ENCODE assay signal across 16 cellular contexts in the genomic region with DNA sequence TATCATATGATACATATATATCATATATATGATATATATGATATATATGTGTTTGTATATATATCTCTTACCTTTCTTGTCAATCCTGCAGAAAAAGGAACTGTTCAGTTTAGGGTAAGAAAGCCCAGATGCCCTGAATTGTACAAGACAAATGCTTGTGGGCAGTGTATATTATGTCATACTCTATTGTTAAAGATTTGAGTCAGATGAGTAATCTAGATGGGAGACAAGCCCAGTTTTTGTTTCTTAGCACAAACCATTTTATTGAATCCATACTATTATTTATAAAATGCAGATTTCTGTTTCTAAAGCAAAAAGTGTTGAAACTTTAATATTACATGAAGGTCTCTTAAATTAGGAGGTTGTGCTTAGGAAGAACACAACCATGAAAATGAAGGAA.
A peak's percentile ranks its signal among the peaks of the same experiment; 100 is the strongest.
DNase-seq lines count a peak whose midpoint lies in the region; ATAC-seq, FAIRE-seq and TF ChIP-seq lines count a peak whose summit lies in the region.
"Had no signal": no experiment of that assay in that cellular context is flagged by ENCODE, and none has a peak within 500 bp of the region (broad histone marks: within the 10 kb centered on the region; RNA-seq: fewer than 3 reads in every experiment).

No MANE protein-coding gene starts in this region.

- H3K27me3 ChIP-seq in GM12878 (replicated peaks in 1 of 2; ENCODE audit: control insufficient read depth in 2 of 2, insufficient read depth in 2 of 2, low read length in 1 of 2): no peaks in the 10 kb centered on the region
- H3K27me3 ChIP-seq in right atrium auricular region: no peaks in the 10 kb centered on the region
- H3K27me3 ChIP-seq in neural progenitor cell: no peaks in the 10 kb centered on the region
- H3K27me3 ChIP-seq: esophagus muscularis mucosa had no signal

- ATAC-seq in HG03520 (IDR thresholded peaks at IDR 0.05; ENCODE audit: unreplicated experiment) (peak; percentile 48), GM12878 (peak; percentile 76)
- ATAC-seq: Right ventricle myocardium inferior had no signal

- H3K4me3 Mint-ChIP-seq in activated T-cell treated with anti-CD3 and anti-CD28 coated beads, Interleukin-2, amount 50 U/mL, for 24 hours: no peak overlapping the region
- no peak overlapping the region for H3K4me3 Mint-ChIP-seq in neural progenitor cell
- H3K4me3 Mint-ChIP-seq: brain had no signal

- H3K27me3 Mint-ChIP-seq in activated T-cell treated with anti-CD3 and anti-CD28 coated beads, Interleukin-2, amount 50 U/mL, for 24 hours: no peaks in the 10 kb centered on the region
- H3K27me3 Mint-ChIP-seq in neural progenitor cell (ENCODE audit: insufficient read depth, low read depth): peaks cover 2% of the 10 kb centered on the region
- H3K27me3 Mint-ChIP-seq: brain had no signal

- H3K4me2 ChIP-seq in GM12878 (ENCODE audit: control insufficient read depth, insufficient read depth) (no peak overlapping the region), neural progenitor cell (no peak overlapping the region)

- no peaks in the 10 kb centered on the region for H3K9me3 ChIP-seq in GM12878 (replicated peaks; ENCODE audit: control insufficient read depth, insufficient read depth, low read length)
- H3K9me3 ChIP-seq in right atrium auricular region: no peaks in the 10 kb centered on the region
- H3K9me3 ChIP-seq in neural progenitor cell (ENCODE audit: low read depth): no peaks in the 10 kb centered on the region
- H3K9me3 ChIP-seq: esophagus muscularis mucosa had no signal

- TF ChIP-seq POLR2A in GM12878 (IDR thresholded peaks at IDR 0.05; ENCODE audit: low read depth, low read length): no peak

- H3K79me2 ChIP-seq in GM12878 (ENCODE audit: control insufficient read depth, insufficient read depth, low read length) (no peaks in the 10 kb centered on the region), neural progenitor cell (ENCODE audit: low read depth) (no peaks in the 10 kb centered on the region)

- TF ChIP-seq CTCF in GM12878 (IDR thresholded peaks at IDR 0.05 in 2 of 3, conservative IDR thresholded peaks at IDR 0.05 in 1 of 3; ENCODE audit: control insufficient read depth in 2 of 3, extremely low read depth in 1 of 3, insufficient read depth in 1 of 3, low read depth in 3 of 3, low read length in 3 of 3) (no peak), right atrium auricular region (IDR thresholded peaks at IDR 0.05) (no peak), neural progenitor cell (IDR thresholded peaks at IDR 0.05) (no peak)

- in situ Hi-C loops in GM12878 (cut with MboI): no loop called here

- DNase-seq in GM04504 (ENCODE audit: low read depth) (peak; percentile 35), GM12878 (ENCODE audit: low read depth, low spot score) (no peak), kidney glomerular epithelial cell (lab: John Stamatoyannopoulos, UW) (peak; percentile 32), cerebellar nuclear complex (lab: John Stamatoyannopoulos, UW) (no peak), right atrium auricular region (ENCODE audit: low spot score) (no peak), neural progenitor cell (ENCODE audit: low spot score) (no peak)
- no peak for DNase-seq in activated T-cell treated with anti-CD3 and anti-CD28 coated beads, Interleukin-2, amount 50 U/mL, for 24 hours
- DNase-seq: activated T-cell treated with anti-CD3 and anti-CD28 coated beads, Interleukin-2, amount 50 U/mL, for 1 hour; NCI-H524; WERI-Rb-1 had no signal

- H3K4me3 ChIP-seq in GM12878 (no peak overlapping the region), right atrium auricular region (no peak overlapping the region), neural progenitor cell (no peak overlapping the region)
- H3K4me3 ChIP-seq: esophagus muscularis mucosa had no signal

- H3K4me1 Mint-ChIP-seq in activated T-cell treated with anti-CD3 and anti-CD28 coated beads, Interleukin-2, amount 50 U/mL, for 24 hours (ENCODE audit: low read depth): no peaks in the 10 kb centered on the region
- H3K4me1 Mint-ChIP-seq in neural progenitor cell: peaks cover 5% of the 10 kb centered on the region

- RAD21 ChIA-PET in GM12878 (lab: Charles Lee; ENCODE audit: unreplicated experiment): no interaction called here

- H3K36me3 Mint-ChIP-seq in activated T-cell treated with anti-CD3 and anti-CD28 coated beads, Interleukin-2, amount 50 U/mL, for 24 hours (ENCODE audit: low read depth): peaks cover 64% of the 10 kb centered on the region
- H3K36me3 Mint-ChIP-seq in neural progenitor cell: peaks cover 5% of the 10 kb centered on the region
- H3K36me3 Mint-ChIP-seq: brain had no signal

- no peak overlapping the region for H3K27ac Mint-ChIP-seq in activated T-cell treated with anti-CD3 and anti-CD28 coated beads, Interleukin-2, amount 50 U/mL, for 24 hours
- no peak overlapping the region for H3K27ac Mint-ChIP-seq in neural progenitor cell

- BruUV-seq in GM12878 (replicated peaks; lab: Mats Ljungman, UMichigan): no TSS peak

- POLR2A ChIA-PET in GM12878 (lab: Charles Lee): no interaction called here

- CTCF ChIA-PET in GM12878 (lab: Yijun Ruan, JAX): no interaction called here

- TF ChIP-seq EP300 in GM12878 (IDR thresholded peaks at IDR 0.05; ENCODE audit: borderline replicate concordance in 1 of 2, control insufficient read depth in 1 of 2, low read depth in 2 of 2, low read length in 2 of 2): no peak

- no peak for FAIRE-seq in GM12878 (lab: Jason Lieb, UNC)
- FAIRE-seq: GM19239 had no signal

- H3K9me3 Mint-ChIP-seq in activated T-cell treated with anti-CD3 and anti-CD28 coated beads, Interleukin-2, amount 50 U/mL, for 24 hours: no peaks in the 10 kb centered on the region
- no peaks in the 10 kb centered on the region for H3K9me3 Mint-ChIP-seq in neural progenitor cell

- no peak for TF ChIP-seq RAD21 in GM12878 (IDR thresholded peaks at IDR 0.05; ENCODE audit: insufficient read depth, low read depth, low read length)

- no peak overlapping the region for H3K27ac ChIP-seq in GM12878 (ENCODE audit: control insufficient read depth, insufficient read depth)
- no peak overlapping the region for H3K27ac ChIP-seq in right atrium auricular region
- no peak overlapping the region for H3K27ac ChIP-seq in neural progenitor cell
- H3K27ac ChIP-seq: C4-2B, esophagus muscularis mucosa, WERI-Rb-1 had no signal

- H2AFZ ChIP-seq in GM12878 (ENCODE audit: control insufficient read depth, low read depth, low read length) (no peak overlapping the region), neural progenitor cell (replicated peaks) (no peak overlapping the region)

- H4K20me1 ChIP-seq in GM12878 (ENCODE audit: control insufficient read depth, insufficient read depth): no peaks in the 10 kb centered on the region
- no peaks in the 10 kb centered on the region for H4K20me1 ChIP-seq in neural progenitor cell (ENCODE audit: low read depth)

- intact Hi-C loops in GM12878 (cut with micrococcal nuclease; ENCODE audit: unreplicated experiment): no loop called here

- H3F3A ChIP-seq in neural progenitor cell (ENCODE audit: low read depth): no peaks in the 10 kb centered on the region

- H3K4me1 ChIP-seq in GM12878 (ENCODE audit: control insufficient read depth, insufficient read depth, low read length) (no peaks in the 10 kb centered on the region), right atrium auricular region (peaks cover 0 to 10% of the 10 kb centered on the region in 2 donors), neural progenitor cell (no peaks in the 10 kb centered on the region)

- SMC1A ChIA-PET in GM12878 (lab: Charles Lee; ENCODE audit: uncharacterized antibody, unreplicated experiment): no interaction called here

- H3K36me3 ChIP-seq in GM12878 (ENCODE audit: control insufficient read depth in 2 of 2, insufficient read depth in 2 of 2, low read length in 1 of 2): peaks cover 2 to 10% of the 10 kb centered on the region in 2 experiments; a peak in 3 of 4 replicates
- H3K36me3 ChIP-seq in right atrium auricular region: peaks cover 7% of the 10 kb centered on the region
- no peaks in the 10 kb centered on the region for H3K36me3 ChIP-seq in neural progenitor cell
- H3K36me3 ChIP-seq: WERI-Rb-1 had no signal

- H3K9ac ChIP-seq in GM12878 (ENCODE audit: control insufficient read depth, insufficient read depth, low read length) (no peak overlapping the region), neural progenitor cell (no peak overlapping the region)

TF ChIP-seq in GM12878, 131 proteins besides CTCF, POLR2A, EP300 and RAD21:
- TF ChIP-seq TCF12 (IDR thresholded peaks at IDR 0.05; ENCODE audit: low read depth, low read length) (no peak), ATF7 (IDR thresholded peaks at IDR 0.05; ENCODE audit: low read depth) (0 out of 2 replicates have a peak, but pooled peaks have one; percentile 37), RUNX3 (IDR thresholded peaks at IDR 0.05; ENCODE audit: low read length) (peak; percentile 35; the same call in 1 of the 2 replicates), NFIC (IDR thresholded peaks at IDR 0.05; ENCODE audit: low read depth, low read length) (peak; percentile 39; the same call in 1 of the 2 replicates), MXI1 (IDR thresholded peaks at IDR 0.05; ENCODE audit: low read depth, low read length) (no peak), ESRRA (IDR thresholded peaks at IDR 0.05; ENCODE audit: low read length) (no peak), MEF2A (IDR thresholded peaks at IDR 0.05; ENCODE audit: insufficient read depth, low read depth, low read length) (0 out of 2 replicates have a peak, but pooled peaks have one; percentile 29), EZH2 (IDR thresholded peaks at IDR 0.05; ENCODE audit: borderline replicate concordance, control insufficient read depth, low read depth, low read length) (no peak), JUNB (IDR thresholded peaks at IDR 0.05) (peak; percentile 68), EGR1 (IDR thresholded peaks at IDR 0.05; ENCODE audit: borderline replicate concordance in 1 of 2, low read depth in 2 of 2, low read length in 2 of 2) (no peak)
- TF ChIP-seq, protein P1, sequence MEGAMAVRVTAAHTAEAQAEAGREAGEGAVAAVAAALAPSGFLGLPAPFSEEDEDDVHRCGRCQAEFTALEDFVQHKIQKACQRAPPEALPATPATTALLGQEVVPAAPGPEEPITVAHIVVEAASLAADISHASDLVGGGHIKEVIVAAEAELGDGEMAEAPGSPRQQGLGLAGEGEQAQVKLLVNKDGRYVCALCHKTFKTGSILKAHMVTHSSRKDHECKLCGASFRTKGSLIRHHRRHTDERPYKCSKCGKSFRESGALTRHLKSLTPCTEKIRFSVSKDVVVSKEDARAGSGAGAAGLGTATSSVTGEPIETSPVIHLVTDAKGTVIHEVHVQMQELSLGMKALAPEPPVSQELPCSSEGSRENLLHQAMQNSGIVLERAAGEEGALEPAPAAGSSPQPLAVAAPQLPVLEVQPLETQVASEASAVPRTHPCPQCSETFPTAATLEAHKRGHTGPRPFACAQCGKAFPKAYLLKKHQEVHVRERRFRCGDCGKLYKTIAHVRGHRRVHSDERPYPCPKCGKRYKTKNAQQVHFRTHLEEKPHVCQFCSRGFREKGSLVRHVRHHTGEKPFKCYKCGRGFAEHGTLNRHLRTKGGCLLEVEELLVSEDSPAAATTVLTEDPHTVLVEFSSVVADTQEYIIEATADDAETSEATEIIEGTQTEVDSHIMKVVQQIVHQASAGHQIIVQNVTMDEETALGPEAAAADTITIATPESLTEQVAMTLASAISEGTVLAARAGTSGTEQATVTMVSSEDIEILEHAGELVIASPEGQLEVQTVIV (IDR thresholded peaks at IDR 0.05; ENCODE audit: borderline replicate concordance, partially characterized antibody): no peak

Comparison
In these comparisons a context has a peak if more than half of its experiments do, and no peak if none do; other contexts are left out.
1. DNase-seq: peak in GM04504 (single experiment) and kidney glomerular epithelial cell (single experiment); none in GM12878 (single experiment), cerebellar nuclear complex (0 of 2), right atrium auricular region (single experiment), activated T-cell treated with anti-CD3 and anti-CD28 coated beads, Interleukin-2, amount 50 U/mL, for 24 hours (single experiment) and neural progenitor cell (single experiment).